In the genomic region with DNA sequence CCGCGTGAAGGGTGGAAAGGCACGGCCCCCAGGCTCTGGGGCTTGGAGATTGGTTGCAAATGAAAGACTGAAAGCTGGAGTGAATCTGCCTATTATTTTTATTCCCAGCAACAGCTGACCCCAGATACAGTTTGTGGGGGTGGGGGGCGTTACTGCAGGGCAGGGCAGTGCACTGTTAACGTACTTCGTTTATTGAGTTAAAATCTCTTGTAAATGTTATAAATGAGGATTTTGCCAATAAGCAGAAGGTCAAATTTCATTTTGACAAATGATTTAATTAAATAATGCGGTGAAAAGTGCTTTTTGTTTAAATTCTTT, we compare ENCODE assay signal across 8 cellular contexts. TPM values are rescaled to one million over a fixed set of nuclear protein-coding genes. Genes with fewer than 3 reads are reported as not detected.
A peak's percentile ranks its signal among the peaks of the same experiment; 100 is the strongest.
DNase-seq lines count a peak whose midpoint lies in the region; ATAC-seq, FAIRE-seq and TF ChIP-seq lines count a peak whose summit lies in the region.

No MANE protein-coding gene starts in this region.

- H3K36me3 ChIP-seq in right atrium auricular region (no peaks in the 10 kb centered on the region), bronchial epithelial cell (ENCODE audit: control insufficient read depth, insufficient read depth, low read length) (peaks cover 1% of the 10 kb centered on the region), aorta (ENCODE audit: control insufficient read depth in 1 of 2, insufficient read depth in 2 of 2, low read length in 1 of 2) (no peaks in the 10 kb centered on the region)

- ATAC-seq in left ventricle myocardium superior (no peak), aorta (ENCODE audit: low FRiP score) (no peak), HG03159 (IDR thresholded peaks at IDR 0.05; ENCODE audit: unreplicated experiment) (no peak)

- TF ChIP-seq CTCF in right atrium auricular region (IDR thresholded peaks at IDR 0.05) (no peak), bronchial epithelial cell (IDR thresholded peaks at IDR 0.05; ENCODE audit: insufficient read depth, low read length, severe bottlenecking) (no peak)

- H3K27ac ChIP-seq in right atrium auricular region, result peak overlapping the region; percentile 96 to 98
- H3K27ac ChIP-seq in aorta (ENCODE audit: low read depth in 1 of 2, low read length in 2 of 2), result peak overlapping the region in 1 of 2 donors; percentile 93

- no peak for DNase-seq in right atrium auricular region (ENCODE audit: low spot score)
- no peak for DNase-seq in left ventricle myocardium superior
- no peak for DNase-seq in bronchial epithelial cell (ENCODE audit: low read depth)
- no peak for DNase-seq in aorta
- DNase-seq in ureter (ENCODE audit: low spot score), result no peak
- no peak for DNase-seq in HUDEP-2 (lab: John Stamatoyannopoulos, UW; ENCODE audit: unreplicated experiment in 76 of 76)

- intact Hi-C loops in left ventricle myocardium superior (cut with micrococcal nuclease) (no loop called here), aorta (cut with DNase I) (loop anchor here (2.0 to 10.0 kb wide), 3 partner anchors 67 to 297 kb away; no protein-coding TSS in a partner anchor)

- no peaks in the 10 kb centered on the region for H3K9me3 ChIP-seq in right atrium auricular region
- no peaks in the 10 kb centered on the region for H3K9me3 ChIP-seq in mononuclear cell (ENCODE audit: low read depth, low read length)
- H3K9me3 ChIP-seq in aorta (ENCODE audit: control insufficient read depth, low read length), result no peaks in the 10 kb centered on the region

- H3K4me3 ChIP-seq in right atrium auricular region (peak overlapping the region; percentile 79 to 96), bronchial epithelial cell (ENCODE audit: low read depth, low read length) (peak overlapping the region; percentile 71), mononuclear cell (ENCODE audit: low read length) (peak overlapping the region; percentile 67), aorta (ENCODE audit: low read length in 2 of 2) (peak overlapping the region; percentile 12 to 76)

- FAIRE-seq in bronchial epithelial cell (lab: Jason Lieb, UNC), result no peak

- WGBS in aorta, 2 donors, result 1% methylated on average over 7 of the region's 7 CpGs

- H3K27me3 ChIP-seq in right atrium auricular region (no peaks in the 10 kb centered on the region), bronchial epithelial cell (ENCODE audit: control insufficient read depth, insufficient read depth, low read length) (no peaks in the 10 kb centered on the region), mononuclear cell (ENCODE audit: insufficient read depth, low read length) (no peaks in the 10 kb centered on the region), aorta (ENCODE audit: control insufficient read depth in 1 of 2, insufficient read depth in 2 of 2, low read length in 1 of 2) (no peaks in the 10 kb centered on the region)

- H3K4me1 ChIP-seq in right atrium auricular region (peaks cover 0 to 31% of the 10 kb centered on the region in 2 donors), mononuclear cell (ENCODE audit: insufficient read depth, low read length) (peaks cover 21% of the 10 kb centered on the region), aorta (ENCODE audit: control insufficient read depth in 1 of 2, insufficient read depth in 2 of 2, low read length in 2 of 2) (peaks cover 0 to 4% of the 10 kb centered on the region in 2 donors)

RNA-seq across cellular contexts. Expression of a gene that starts 1.0 kb away (rescaled TPM):
- 10 to 100 TPM; 45.2 to 53.8 TPM for total RNA-seq in right atrium auricular region
- 49.9 TPM for total RNA-seq in left ventricle myocardium superior
- 50.4 and 50.5 TPM in 2 replicates for total RNA-seq in bronchial epithelial cell
- 57.3 TPM for total RNA-seq in mononuclear cell
- 10 to 100 TPM; 46.5 to 61.6 TPM for total RNA-seq in aorta
- polyA plus RNA-seq in aorta, result 10 to 100 TPM; 32.4 to 37.9 TPM
- total RNA-seq in ureter, result 53.6 TPM
